8 cellular contexts compared by ENCODE assay signal in the genomic region with DNA sequence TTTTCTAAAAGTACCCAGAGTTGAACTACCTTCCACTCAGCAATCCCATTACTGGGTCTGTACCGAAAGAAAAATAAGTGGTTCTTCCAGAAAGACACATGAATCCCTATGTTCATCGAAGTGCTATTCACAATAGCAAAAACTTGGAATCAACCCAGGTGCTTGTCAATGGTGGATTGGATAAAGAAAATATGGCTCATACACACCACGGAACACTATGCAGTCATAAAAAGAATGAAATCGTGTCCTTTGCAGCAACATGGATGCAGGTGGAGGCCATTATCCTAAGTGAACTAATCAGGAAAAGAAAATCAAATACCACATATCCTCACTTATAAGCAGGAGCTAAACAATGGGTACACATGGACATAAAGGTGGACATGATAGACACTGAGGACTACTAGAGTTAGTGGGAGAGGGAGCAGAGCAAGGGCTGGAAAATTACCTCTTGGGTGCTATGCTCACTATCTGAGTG. TPM values are rescaled to one million over a fixed set of nuclear protein-coding genes. Genes with fewer than 3 reads are reported as not detected.
DNase-seq lines count a peak whose midpoint lies in the region; ATAC-seq and TF ChIP-seq lines count a peak whose summit lies in the region.

No MANE protein-coding gene starts in this region.

- no peaks in the 10 kb centered on the region for H4K20me1 ChIP-seq in BLaER1
- no peaks in the 10 kb centered on the region for H4K20me1 ChIP-seq in KMS-11 (ENCODE audit: insufficient read depth)

- POLR2A ChIA-PET in naive thymus-derived CD4-positive, alpha-beta T cell (lab: Charles Lee) = interaction anchor here (0.7 to 1.8 kb wide), 6 partner anchors 9 to 42 kb away, joined by 3 to 9 read pairs (median 6); partner anchors contain the start of gene JUN

- peaks cover 0 to 18% (median 0%) of the 10 kb centered on the region in 5 donors for H3K36me3 Mint-ChIP-seq in naive thymus-derived CD4-positive, alpha-beta T cell

- H3K36me3 ChIP-seq in BLaER1 (no peaks in the 10 kb centered on the region), KMS-11 (ENCODE audit: insufficient read depth) (no peaks in the 10 kb centered on the region)
- H3K36me3 ChIP-seq in naive thymus-derived CD4-positive, alpha-beta T cell (ENCODE audit: control insufficient read depth in 2 of 3, insufficient read depth in 3 of 3, low read length in 3 of 3) = no peaks in the 10 kb centered on the region

- peaks cover 14 to 45% (median 41%) of the 10 kb centered on the region in 7 donors for H3K4me1 Mint-ChIP-seq in naive thymus-derived CD4-positive, alpha-beta T cell

- peaks cover 0 to 2% (median 0%) of the 10 kb centered on the region in 11 donors for H3K9me3 Mint-ChIP-seq in naive thymus-derived CD4-positive, alpha-beta T cell

- H3K79me2 ChIP-seq in KMS-11 (ENCODE audit: insufficient read depth, low read depth) = no peaks in the 10 kb centered on the region

- H3K27me3 Mint-ChIP-seq in naive thymus-derived CD4-positive, alpha-beta T cell = peaks cover 0 to 5% (median 0%) of the 10 kb centered on the region in 5 donors

- peak overlapping the region; percentile 88 to 94 (median 92) for H3K4me3 Mint-ChIP-seq in naive thymus-derived CD4-positive, alpha-beta T cell

- peak overlapping the region; percentile 66 for H3K4me3 ChIP-seq in BLaER1
- no peak overlapping the region for H3K4me3 ChIP-seq in KMS-11 (IDR thresholded peaks at IDR 0.05; ENCODE audit: insufficient read depth, low read depth, low read length)
- H3K4me3 ChIP-seq in naive thymus-derived CD4-positive, alpha-beta T cell (ENCODE audit: low read length) = peak overlapping the region; percentile 89

- TF ChIP-seq CTCF in KMS-11 (conservative IDR thresholded peaks at IDR 0.05; ENCODE audit: low read depth, low read length) = no peak

- intact Hi-C loops in naive thymus-derived CD4-positive, alpha-beta T cell (cut with micrococcal nuclease) = loop anchor here (1.0 to 10.0 kb wide), 14 partner anchors 31 to 480 kb away; partner anchors contain the start of genes FGGY (in 1 of the 2), MYSM1 (in 1 of the 2) and OMA1 (in 1 of the 2)

- H3K27me3 ChIP-seq in BLaER1 (no peaks in the 10 kb centered on the region), KMS-11 (ENCODE audit: insufficient read depth, low read depth) (no peaks in the 10 kb centered on the region)
- no peaks in the 10 kb centered on the region for H3K27me3 ChIP-seq in naive thymus-derived CD4-positive, alpha-beta T cell (ENCODE audit: control insufficient read depth in 2 of 2, insufficient read depth in 2 of 2, low read length in 2 of 2)

- H3K9ac ChIP-seq in BLaER1 (peak overlapping the region; percentile 76), KMS-11 (peak overlapping the region; percentile 76)

- H3K4me1 ChIP-seq in BLaER1 (peaks cover 21% of the 10 kb centered on the region), KMS-11 (ENCODE audit: low read depth, poor library complexity, severe bottlenecking) (peaks cover 11% of the 10 kb centered on the region)
- peaks cover 27 to 34% of the 10 kb centered on the region in 2 donors for H3K4me1 ChIP-seq in naive thymus-derived CD4-positive, alpha-beta T cell (ENCODE audit: control insufficient read depth in 2 of 2, insufficient read depth in 2 of 2, low read length in 2 of 2)

- ATAC-seq in naive thymus-derived CD4-positive, alpha-beta T cell = no peak
- ATAC-seq in esophagus mucosa (no peak), GM19035 (IDR thresholded peaks at IDR 0.05; ENCODE audit: unreplicated experiment) (no peak)

- H3K27ac ChIP-seq in BLaER1 = peak overlapping the region; percentile 84
- peak overlapping the region; percentile 80 for H3K27ac ChIP-seq in KMS-11
- peak overlapping the region; percentile 87 for H3K27ac ChIP-seq in caudate nucleus (ENCODE audit: low read depth, low read length)
- peak overlapping the region; percentile 77 for H3K27ac ChIP-seq in naive thymus-derived CD4-positive, alpha-beta T cell (ENCODE audit: low read depth, low read length)

- peak overlapping the region; percentile 58 for H2AFZ ChIP-seq in KMS-11 (ENCODE audit: low read depth)

- peak overlapping the region; percentile 96 for H3K4me2 ChIP-seq in BLaER1
- H3K4me2 ChIP-seq in KMS-11 = peak overlapping the region; percentile 67

- DNase-seq in caudate nucleus (lab: John Stamatoyannopoulos, UW) = no peak
- DNase-seq in naive thymus-derived CD4-positive, alpha-beta T cell = no peak
- DNase-seq in NCI-H1417 (lab: John Stamatoyannopoulos, UW) = no peak
- no peak for DNase-seq in cerebellar cortex (ENCODE audit: low spot score)

- CTCF ChIA-PET in naive thymus-derived CD4-positive, alpha-beta T cell (lab: Charles Lee) = no interaction called here

- peak overlapping the region; percentile 77 to 95 (median 90) for H3K27ac Mint-ChIP-seq in naive thymus-derived CD4-positive, alpha-beta T cell

- H3K9me3 ChIP-seq in BLaER1 = no peaks in the 10 kb centered on the region
- H3K9me3 ChIP-seq in naive thymus-derived CD4-positive, alpha-beta T cell (ENCODE audit: control insufficient read depth in 2 of 3, low read length in 3 of 3) = no peaks in the 10 kb centered on the region

RNA-seq across cellular contexts. Expression of gene JUN, which starts 32.9 kb away (rescaled TPM):
- 1,000 to 10,000 TPM in 2 of 5 experiments, 10 to 100 TPM in 3; 17.9 to 1,362 (median 41.2) TPM for total RNA-seq in naive thymus-derived CD4-positive, alpha-beta T cell
- 10 to 100 TPM; 21.9 to 30.1 TPM for polyA plus RNA-seq in naive thymus-derived CD4-positive, alpha-beta T cell
- total RNA-seq in esophagus mucosa = 41.7 TPM
